Comparison of ENCODE assay signal across 34 cellular contexts in genomic region chr15:90744759-90745402, GRCh38.
"Had no signal": no experiment of that assay in that cellular context is flagged by ENCODE, and none has a peak within 500 bp of the region (broad histone marks: within the 10 kb centered on the region; RNA-seq: fewer than 3 reads in every experiment).

No MANE protein-coding gene starts in this region.

- H3K27me3 ChIP-seq: ascending aorta, breast epithelium, cardiac muscle cell, colonic mucosa, esophagus squamous epithelium, heart right ventricle had no signal

- H3K4me3 Mint-ChIP-seq: activated B cell treated with CpG ODN at 0.5 μM for 24 hours; activated CD8-positive, alpha-beta memory T cell treated with anti-CD3 and anti-CD28 coated beads, Interleukin-2, amount 10 ng/mL, durations not matched to agents 7 days and 5 days; activated naive CD4-positive, alpha-beta T cell treated with anti-CD3 and anti-CD28 coated beads, Interleukin-2, amount 10 ng/mL, durations not matched to agents 7 days and 5 days; activated naive CD8-positive, alpha-beta T cell treated with anti-CD3 and anti-CD28 coated beads, Interleukin-2, amount 10 ng/mL, durations not matched to agents 7 days and 5 days; activated T-helper 1 cell treated with anti-CD3 and anti-CD28 coated beads, Interleukin-12 subunit alpha, Interleukin-12 subunit beta, Interleukin-2, Interleukin-4 antibody, amounts not matched to agents 30 ng/mL and 10 ng/mL and 1 ng/mL, durations not matched to agents 14 hours and 24 hours and 36 hours; brain; T-helper 17 cell; T-helper 2 cell treated with Interferon-gamma antibody and Interleukin-4, amounts not matched to agents 5 μg/mL and 100 μg/mL, for 36 hours had no signal

- H3K4me1 ChIP-seq: ascending aorta, breast epithelium, colonic mucosa, esophagus squamous epithelium, gastroesophageal sphincter had no signal

- H3K4me3 ChIP-seq: ascending aorta, breast epithelium, cardiac muscle cell, colonic mucosa, esophagus squamous epithelium, gastroesophageal sphincter, heart right ventricle had no signal

- H3K27ac Mint-ChIP-seq: activated B cell treated with CpG ODN at 0.5 μM for 24 hours; activated CD8-positive, alpha-beta memory T cell treated with anti-CD3 and anti-CD28 coated beads, Interleukin-2, amount 10 ng/mL, durations not matched to agents 7 days and 5 days; activated naive CD4-positive, alpha-beta T cell treated with anti-CD3 and anti-CD28 coated beads, Interleukin-2, amount 50 U/mL, for 72 hours; activated naive CD8-positive, alpha-beta T cell treated with anti-CD3 and anti-CD28 coated beads, Interleukin-2, amount 10 ng/mL, durations not matched to agents 7 days and 5 days; activated T-helper 1 cell treated with anti-CD3 and anti-CD28 coated beads, Interleukin-12 subunit alpha, Interleukin-12 subunit beta, Interleukin-2, Interleukin-4 antibody, amounts not matched to agents 30 ng/mL and 10 ng/mL and 1 ng/mL, durations not matched to agents 14 hours and 24 hours and 36 hours; brain; T-helper 17 cell; T-helper 2 cell treated with Interferon-gamma antibody and Interleukin-4, amounts not matched to agents 5 μg/mL and 100 μg/mL, for 36 hours had no signal

- H3K27me3 Mint-ChIP-seq: activated B cell treated with CpG ODN at 0.5 μM for 24 hours; activated CD8-positive, alpha-beta memory T cell treated with anti-CD3 and anti-CD28 coated beads, Interleukin-2, amount 10 ng/mL, durations not matched to agents 7 days and 5 days; activated naive CD4-positive, alpha-beta T cell treated with anti-CD3 and anti-CD28 coated beads, Interleukin-2, amount 10 ng/mL, durations not matched to agents 7 days and 5 days; activated naive CD8-positive, alpha-beta T cell treated with anti-CD3 and anti-CD28 coated beads, Interleukin-2, amount 10 ng/mL, durations not matched to agents 7 days and 5 days; brain; T-helper 17 cell had no signal

- ATAC-seq: activated CD4-positive, CD25-positive, alpha-beta regulatory T cell treated with anti-CD3 and anti-CD28 coated beads, Interleukin-2, amount 50 U/mL, for 24 hours; activated CD8-positive, alpha-beta memory T cell treated with anti-CD3 and anti-CD28 coated beads, Interleukin-2, amount 10 ng/mL, durations not matched to agents 7 days and 5 days; gastroesophageal sphincter; heart right ventricle; T-helper 17 cell had no signal

- H3K27ac ChIP-seq: ascending aorta, breast epithelium, cardiac muscle cell, colonic mucosa, epithelial cell of prostate, esophagus squamous epithelium, gastroesophageal sphincter, heart right ventricle, WERI-Rb-1 had no signal

- DNase-seq: activated B cell treated with CpG ODN at 0.5 μM for 24 hours; activated CD4-positive, alpha-beta T cell treated with anti-CD3 and anti-CD28 coated beads for 48 hours; activated CD4-positive, alpha-beta T cell treated with anti-CD3 and anti-CD28 coated beads, Interleukin-2, amount 50 U/mL, for 1 hour; activated CD8-positive, alpha-beta memory T cell treated with anti-CD3 and anti-CD28 coated beads, Interleukin-2, amount 10 ng/mL, durations not matched to agents 7 days and 5 days; activated CD8-positive, alpha-beta memory T cell treated with anti-CD3 and anti-CD28 coated beads, Interleukin-2, amount 50 U/mL, for 4 hours; activated gamma-delta T cell; activated naive CD4-positive, alpha-beta T cell; activated naive CD4-positive, alpha-beta T cell treated with anti-CD3 and anti-CD28 coated beads, Interleukin-2, amount 10 ng/mL, durations not matched to agents 7 days and 5 days; activated naive CD8-positive, alpha-beta T cell treated with anti-CD3 and anti-CD28 coated beads, Interleukin-2, amount 10 ng/mL, durations not matched to agents 7 days and 5 days; activated T-cell treated with anti-CD3 and anti-CD28 coated beads, Interleukin-2, amount 50 U/mL, for 1 hour; activated T-cell treated with anti-CD3 and anti-CD28 coated beads, Interleukin-2, amount 50 U/mL, for 48 hours; central memory CD4-positive, alpha-beta T cell; cerebellar nuclear complex; colonic mucosa; effector CD8-positive, alpha-beta T cell; esophagus squamous epithelium; foreskin melanocyte; heart right ventricle; T-helper 1 cell; T-helper 17 cell; T1000; WERI-Rb-1 had no signal

- H3K36me3 Mint-ChIP-seq: brain had no signal

- FAIRE-seq: endometrium, endothelial cell of umbilical vein had no signal

- H3K36me3 ChIP-seq: ascending aorta, breast epithelium, cardiac muscle cell, colonic mucosa, esophagus squamous epithelium, gastroesophageal sphincter, heart right ventricle had no signal

- H3K9me3 Mint-ChIP-seq: activated naive CD4-positive, alpha-beta T cell treated with anti-CD3 and anti-CD28 coated beads, Interleukin-2, amount 10 ng/mL, durations not matched to agents 7 days and 5 days; activated naive CD8-positive, alpha-beta T cell treated with anti-CD3 and anti-CD28 coated beads, Interleukin-2, amount 10 ng/mL, durations not matched to agents 7 days and 5 days had no signal

- H3K9me3 ChIP-seq: ascending aorta, breast epithelium, colonic mucosa, esophagus squamous epithelium, gastroesophageal sphincter, heart right ventricle had no signal
